In the genomic region with DNA sequence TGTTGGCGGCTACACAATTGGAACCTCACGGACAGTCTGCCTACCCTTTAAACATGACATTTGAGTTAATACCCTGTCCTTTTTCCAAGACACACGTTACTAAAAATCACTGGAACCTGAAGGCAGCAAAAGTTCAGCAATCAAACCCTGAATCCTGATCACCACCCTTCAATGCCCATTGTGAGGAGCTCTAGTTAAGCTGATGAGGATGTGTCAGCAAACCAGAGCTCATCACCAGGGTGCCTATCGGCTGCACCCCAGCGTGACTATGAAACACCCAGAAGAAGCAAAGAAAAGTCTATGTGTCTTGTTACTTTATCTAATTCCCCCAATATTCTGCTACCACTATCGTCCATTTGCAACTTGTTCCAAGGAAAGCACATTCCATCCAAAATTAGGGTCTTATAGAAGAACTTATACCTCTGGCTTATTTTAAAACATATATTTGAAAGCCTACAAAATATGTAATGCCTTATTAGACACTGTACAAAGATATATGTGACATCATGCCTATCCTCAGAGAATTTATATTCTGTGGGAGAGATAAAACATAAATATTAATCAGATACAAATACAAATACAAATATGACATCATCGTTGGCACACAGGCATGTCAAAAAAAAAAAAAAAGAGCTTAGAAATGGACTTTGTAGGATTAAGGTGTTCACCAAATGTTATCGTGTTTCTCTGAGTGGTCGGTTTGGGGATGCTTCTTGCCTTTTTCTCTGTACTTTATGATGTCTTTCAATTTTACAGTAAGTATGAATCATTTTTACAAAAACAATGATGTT, we compare ENCODE assay signal across 23 cellular contexts.
"Had no signal": no experiment of that assay in that cellular context is flagged by ENCODE, and none has a peak within 500 bp of the region (broad histone marks: within the 10 kb centered on the region; RNA-seq: fewer than 3 reads in every experiment).

No MANE protein-coding gene starts in this region.

- H3K4me1 ChIP-seq: lower lobe of right lung, tibial nerve had no signal

- H3K4me3 ChIP-seq: lower lobe of right lung, mucosa of descending colon, tibial nerve had no signal

- ATAC-seq: activated naive CD4-positive, alpha-beta T cell treated with anti-CD3 and anti-CD28 coated beads, Interleukin-2, amount 50 U/mL, for 72 hours; left lobe of liver; lower lobe of right lung; mucosa of descending colon; sciatic nerve; stimulated activated effector memory CD8-positive, alpha-beta T cell treated with anti-CD3 and anti-CD28 coated beads, Interleukin-12 subunit alpha, Interleukin-12 subunit beta, amount 100 ng/mL, for 72 hours; stimulated activated naive CD8-positive, alpha-beta T cell treated with anti-CD3 and anti-CD28 coated beads, Interleukin-15, amount 100 ng/mL, for 72 hours had no signal

- H3K27ac ChIP-seq: lower lobe of right lung, tibial nerve had no signal

- DNase-seq: activated CD4-positive, alpha-beta T cell treated with anti-CD3 and anti-CD28 coated beads for 1 hour; activated gamma-delta T cell treated with Interleukin-2 at 50 U/mL for 16 hours; activated T-cell treated with anti-CD3 and anti-CD28 coated beads, Interleukin-2, amount 50 U/mL, for 1 hour; aorta; effector CD4-positive, alpha-beta T cell; foreskin fibroblast; immature natural killer cell; lower lobe of right lung; mesendoderm; mucosa of descending colon; occipital lobe; posterior cingulate gyrus; stimulated activated CD4-positive, alpha-beta T cell treated with anti-CD3 and anti-CD28 coated beads, Interleukin-2, amount 100 ng/mL, for 24 hours; stimulated activated naive CD8-positive, alpha-beta T cell treated with anti-CD3 and anti-CD28 coated beads, Interleukin-15, amount 100 ng/mL, for 72 hours had no signal

- FAIRE-seq: endometrium, small intestine, TTC549, urothelium cell line had no signal

- H3K9me3 ChIP-seq: lower lobe of right lung, mucosa of descending colon, tibial nerve had no signal

- H3K36me3 ChIP-seq: lower lobe of right lung, tibial nerve had no signal

- H3K27me3 ChIP-seq: tibial nerve had no signal
